35 cellular contexts compared by ENCODE assay signal in genomic region chr15:54859982-54860381, GRCh38.
"Had no signal": no experiment of that assay in that cellular context is flagged by ENCODE, and none has a peak within 500 bp of the region (broad histone marks: within the 10 kb centered on the region; RNA-seq: fewer than 3 reads in every experiment).

No MANE protein-coding gene starts in this region.

- H3K27ac ChIP-seq: adrenal gland, ascending aorta, body of pancreas, brain microvascular endothelial cell, breast epithelium, cardiac muscle cell had no signal

- ATAC-seq: activated naive CD4-positive, alpha-beta T cell treated with anti-CD3 and anti-CD28 coated beads, Interleukin-2, amount 50 U/mL, for 72 hours; activated naive CD8-positive, alpha-beta T cell treated with anti-CD3 and anti-CD28 coated beads, Interleukin-2, amount 50 U/mL, for 24 hours; activated T-cell treated with anti-CD3 and anti-CD28 coated beads, Interleukin-2, amount 50 U/mL, for 4 hours; activated T-cell treated with anti-CD3 and anti-CD28 coated beads, Interleukin-2, amount 50 U/mL, for 72 hours; activated T-helper 17 cell treated with anti-CD3 and anti-CD28 coated beads, Interleukin-2, amount 50 U/mL, for 72 hours; body of pancreas had no signal

- H3K27me3 ChIP-seq: adrenal gland, ascending aorta, body of pancreas, brain microvascular endothelial cell, breast epithelium, cardiac muscle cell had no signal

- H3K4me1 ChIP-seq: adrenal gland, ascending aorta, body of pancreas, breast epithelium had no signal

- H3K36me3 ChIP-seq: adrenal gland, ascending aorta, brain microvascular endothelial cell, breast epithelium, cardiac muscle cell had no signal

- H3K4me3 ChIP-seq: adrenal gland, ascending aorta, body of pancreas, breast epithelium, cardiac muscle cell had no signal

- DNase-seq: activated effector memory CD4-positive, alpha-beta T cell treated with anti-CD3 and anti-CD28 coated beads, Interleukin-2, amount 50 U/mL, for 16 hours; activated effector memory CD4-positive, alpha-beta T cell treated with Interleukin-2 at 50 U/mL for 16 hours; activated gamma-delta T cell; activated gamma-delta T cell treated with Interleukin-2 at 50 U/mL for 16 hours; activated naive CD4-positive, alpha-beta T cell; activated naive CD4-positive, alpha-beta T cell treated with anti-CD3 and anti-CD28 coated beads for 36 hours; activated naive CD4-positive, alpha-beta T cell treated with anti-CD3 and anti-CD28 coated beads, Interleukin-2, amount 10 ng/mL, durations not matched to agents 7 days and 5 days; activated naive CD4-positive, alpha-beta T cell treated with anti-CD3 and anti-CD28 coated beads, Interleukin-2, amount 50 U/mL, for 16 hours; activated naive CD4-positive, alpha-beta T cell treated with Interleukin-2 at 50 U/mL for 16 hours; activated naive CD8-positive, alpha-beta T cell treated with anti-CD3 and anti-CD28 coated beads for 36 hours; activated naive CD8-positive, alpha-beta T cell treated with anti-CD3 and anti-CD28 coated beads, Interleukin-2, amount 10 ng/mL, durations not matched to agents 7 days and 5 days; activated naive CD8-positive, alpha-beta T cell treated with anti-CD3 and anti-CD28 coated beads, Interleukin-2, amount 50 U/mL, for 24 hours; activated T-cell treated with anti-CD3 and anti-CD28 coated beads for 4 hours; activated T-cell treated with anti-CD3 and anti-CD28 coated beads, Interleukin-2, amount 50 U/mL, for 1 hour; activated T-cell treated with anti-CD3 and anti-CD28 coated beads, Interleukin-2, amount 50 U/mL, for 24 hours; activated T-cell treated with anti-CD3 and anti-CD28 coated beads, Interleukin-2, amount 50 U/mL, for 4 hours; activated T-cell treated with anti-CD3 and anti-CD28 coated beads, Interleukin-2, amount 50 U/mL, for 48 hours; activated T-cell treated with anti-CD3 and anti-CD28 coated beads, Interleukin-2, amount 50 U/mL, for 72 hours; adrenal gland; amniotic stem cell; amygdala; anterior cingulate cortex; aorta; body of pancreas; brain microvascular endothelial cell; caudate nucleus; central memory CD4-positive, alpha-beta T cell; cerebellar nuclear complex had no signal

- FAIRE-seq: astrocyte, bronchial epithelial cell had no signal
